8 cellular contexts compared by ENCODE assay signal in genomic region chr2:64359892-64360657, GRCh38.
A peak's percentile ranks its signal among the peaks of the same experiment; 100 is the strongest.
DNase-seq lines count a peak whose midpoint lies in the region; ATAC-seq, FAIRE-seq and TF ChIP-seq lines count a peak whose summit lies in the region.

No MANE protein-coding gene starts in this region.

- no peak for TF ChIP-seq RAD21 in K562 (CRISPR knock-in tag; conservative IDR thresholded peaks at IDR 0.05 in 1 of 2, IDR thresholded peaks at IDR 0.05 in 1 of 2)

- WGBS in K562 (ENCODE audit: insufficient coverage, low coverage, missing lambda C conversion rate) = 2% methylated on average over 11 of the region's 11 CpGs
- WGBS in lower leg skin, 2 donors = 16 to 24% methylated on average over 8 to 11 of the region's 11 CpGs

- no peak for TF ChIP-seq EP300 in K562 (IDR thresholded peaks at IDR 0.05; ENCODE audit: low read length)

- H3K27me3 ChIP-seq in MM.1S (replicated peaks; ENCODE audit: insufficient read depth, low read length) (no peaks in the 10 kb centered on the region), K562 (ENCODE audit: control insufficient read depth in 2 of 2, insufficient read depth in 2 of 2, low read length in 2 of 2) (peaks cover 13 to 58% of the 10 kb centered on the region in 2 experiments; a peak in 4 of 5 replicates)

- no peaks in the 10 kb centered on the region for H3F3A ChIP-seq in MM.1S (ENCODE audit: insufficient read depth, low read length)

- H2AFZ ChIP-seq in MM.1S (ENCODE audit: low read length) (peak overlapping the region; percentile 38; the same call in 1 of the 2 replicates), K562 (ENCODE audit: low read depth, low read length) (no peak overlapping the region)

- ATAC-seq in GM21515 (IDR thresholded peaks at IDR 0.05; ENCODE audit: unreplicated experiment) (peak; percentile 76), K562 (peak; percentile 67)
- peak; percentile 72 for ATAC-seq in stimulated activated naive CD8-positive, alpha-beta T cell treated with anti-CD3 and anti-CD28 coated beads, Interleukin-15, amount 100 ng/mL, for 72 hours

- peaks cover 48% of the 10 kb centered on the region for H3K27me3 Mint-ChIP-seq in stimulated activated naive CD8-positive, alpha-beta T cell treated with anti-CD3 and anti-CD28 coated beads, Interleukin-15, amount 100 ng/mL, for 72 hours

- H3K4me3 ChIP-seq in MM.1S (ENCODE audit: low read length) (no peak overlapping the region), K562 (no peak overlapping the region), lower leg skin (ENCODE audit: low read depth, poor library complexity, severe bottlenecking) (no peak overlapping the region)

- H3K4me2 ChIP-seq in MM.1S (ENCODE audit: low read depth, low read length) (peak overlapping the region; percentile 16; the same call in 1 of the 2 replicates), K562 (ENCODE audit: insufficient read depth, low read length) (no peak overlapping the region)

- no peaks in the 10 kb centered on the region for H3K9me1 ChIP-seq in K562 (ENCODE audit: control insufficient read depth, insufficient read depth, low read length)

- H3K4me1 ChIP-seq in MM.1S (ENCODE audit: low read length) = peaks cover 5% of the 10 kb centered on the region; the same call in 1 of the 2 replicates
- H3K4me1 ChIP-seq in K562 (replicated peaks in 1 of 2; ENCODE audit: control insufficient read depth in 2 of 2, insufficient read depth in 2 of 2, low read length in 2 of 2) = peaks cover 0 to 3% of the 10 kb centered on the region in 2 experiments; a peak in 1 of 5 replicates

- H3K36me3 ChIP-seq in MM.1S (replicated peaks; ENCODE audit: insufficient read depth, low read length) (no peaks in the 10 kb centered on the region), K562 (ENCODE audit: control insufficient read depth, insufficient read depth, low read length) (no peaks in the 10 kb centered on the region)

- TF ChIP-seq CTCF in MM.1S (IDR thresholded peaks at IDR 0.05; ENCODE audit: low read length) (no peak), K562 (IDR thresholded peaks at IDR 0.05 in 2 of 3, conservative IDR thresholded peaks at IDR 0.05 in 1 of 3; ENCODE audit: insufficient read depth in 2 of 3, low read depth in 1 of 3, low read length in 3 of 3) (no peak), lower leg skin (IDR thresholded peaks at IDR 0.05) (no peak)

- intact Hi-C loops in K562 (cut with micrococcal nuclease) (no loop called here), lower leg skin (cut with DNase I; ENCODE audit: low total_unique reads) (no loop called here)

- H3K27ac ChIP-seq in MM.1S (ENCODE audit: low read length) = no peak overlapping the region
- H3K27ac ChIP-seq in K562 (ENCODE audit: extremely low read depth, low read depth, low read length) = no peak overlapping the region

- H3K4me1 Mint-ChIP-seq in stimulated activated naive CD8-positive, alpha-beta T cell treated with anti-CD3 and anti-CD28 coated beads, Interleukin-15, amount 100 ng/mL, for 72 hours = peaks cover 8% of the 10 kb centered on the region

- H3K9me3 Mint-ChIP-seq in stimulated activated naive CD8-positive, alpha-beta T cell treated with anti-CD3 and anti-CD28 coated beads, Interleukin-15, amount 100 ng/mL, for 72 hours = peaks cover 0 to 2% of the 10 kb centered on the region in 2 donors

- no peaks in the 10 kb centered on the region for H3K9me2 ChIP-seq in MM.1S (replicated peaks; ENCODE audit: insufficient read depth, low read length)

- FAIRE-seq in K562 (lab: Jason Lieb, UNC) = no peak

- no TSS peak for BruUV-seq in K562 (replicated peaks; lab: Mats Ljungman, UMichigan)

- in situ Hi-C loops in K562 (cut with MboI) = no loop called here

- H3K9ac ChIP-seq in MM.1S (ENCODE audit: low read length) (no peak overlapping the region), K562 (ENCODE audit: insufficient read depth in 1 of 2, low read depth in 2 of 2, low read length in 2 of 2) (0 out of 4 replicates have a peak overlapping the region, but pooled peaks of 1 of the 2 experiments have one; percentile 36)

- H3K27ac Mint-ChIP-seq in stimulated activated naive CD8-positive, alpha-beta T cell treated with anti-CD3 and anti-CD28 coated beads, Interleukin-15, amount 100 ng/mL, for 72 hours = no peak overlapping the region

- DNase-seq in AG20443 (ENCODE audit: low spot score) (peak; percentile 95), MM.1S (peak; percentile 36), K562 (ENCODE audit: extremely low read depth in 1 of 4, low spot score in 3 of 4) (peak; percentile 15 to 52 (median 28)), lower leg skin (ENCODE audit: low spot score in 2 of 2) (peak; percentile 92 to 94), NCI-H2196 treated with DMSO at 0.1 percent for 48 hours (lab: John Stamatoyannopoulos, UW; ENCODE audit: unreplicated experiment) (no peak)
- DNase-seq in stimulated activated naive CD8-positive, alpha-beta T cell treated with anti-CD3 and anti-CD28 coated beads, Interleukin-15, amount 100 ng/mL, for 72 hours = no peak
- no peak for DNase-seq in NK-92 treated with Interleukin-12 subunit alpha and Interleukin-12 subunit beta, amount 100 ng/mL, for 24 hours (lab: John Stamatoyannopoulos, UW)

- TF ChIP-seq POLR2A in K562 (conservative IDR thresholded peaks at IDR 0.05) (no peak), lower leg skin (IDR thresholded peaks at IDR 0.05) (no peak)

- H3K79me2 ChIP-seq in MM.1S (ENCODE audit: low read length) (no peaks in the 10 kb centered on the region), K562 (ENCODE audit: control insufficient read depth, insufficient read depth, low read length) (no peaks in the 10 kb centered on the region)

- H3K9me3 ChIP-seq in MM.1S (replicated peaks; ENCODE audit: insufficient read depth, low read length) = no peaks in the 10 kb centered on the region
- H3K9me3 ChIP-seq in K562 (replicated peaks; ENCODE audit: control insufficient read depth, insufficient read depth, low read depth, low read length) = no peaks in the 10 kb centered on the region

- no peaks in the 10 kb centered on the region for H4K20me1 ChIP-seq in MM.1S (ENCODE audit: insufficient read depth, low read length)
- peaks cover 21% of the 10 kb centered on the region for H4K20me1 ChIP-seq in K562 (replicated peaks; ENCODE audit: control insufficient read depth, insufficient read depth, low read length)

- CTCF ChIA-PET in K562 (lab: Yijun Ruan, JAX; ENCODE audit: low intra/inter-chr PET ratio) = no interaction called here

- no peak overlapping the region for H3K4me3 Mint-ChIP-seq in stimulated activated naive CD8-positive, alpha-beta T cell treated with anti-CD3 and anti-CD28 coated beads, Interleukin-15, amount 100 ng/mL, for 72 hours

- POLR2A ChIA-PET in K562 (lab: Yijun Ruan, JAX) = interaction anchor here (0.7 to 1.0 kb wide), 2 partner anchors 29 to 636 kb away, joined by 4 read pairs; no protein-coding TSS in a partner anchor

TF ChIP-seq in K562, 482 proteins besides CTCF, POLR2A, EP300 and RAD21 (continues in another document):
- TF ChIP-seq CC2D1A (IDR thresholded peaks at IDR 0.05) (no peak), ATF3 (IDR thresholded peaks at IDR 0.05) (peak; percentile 24; the same call in 1 of the 2 replicates), ATF3 (CRISPR knock-in tag; conservative IDR thresholded peaks at IDR 0.05) (no peak), USF1 (CRISPR knock-in tag; IDR thresholded peaks at IDR 0.05) (peak; percentile 70), XRCC3 (IDR thresholded peaks at IDR 0.05) (no peak), ZNF121 (CRISPR knock-in tag; conservative IDR thresholded peaks at IDR 0.05) (no peak), KLF13 (tag; IDR thresholded peaks at IDR 0.05; ENCODE audit: borderline replicate concordance, low read depth) (no peak), STAT5B (CRISPR knock-in tag; IDR thresholded peaks at IDR 0.05) (no peak), MAX (CRISPR knock-in tag; IDR thresholded peaks at IDR 0.05) (peak; percentile 85), STAT5A (IDR thresholded peaks at IDR 0.05; ENCODE audit: borderline replicate concordance, low read length) (no peak), JUND (IDR thresholded peaks at IDR 0.05; ENCODE audit: borderline replicate concordance, low read depth, low read length) (no peak), JUND (tag; IDR thresholded peaks at IDR 0.05; ENCODE audit: borderline replicate concordance, low read depth, low read length) (0 out of 3 replicates have a peak, but pooled peaks have one; percentile 12), CREB3L1 (IDR thresholded peaks at IDR 0.05; ENCODE audit: borderline replicate concordance, low read depth) (no peak), JUN (IDR thresholded peaks at IDR 0.05; ENCODE audit: borderline replicate concordance, low read depth, low read length) (no peak), JUN (CRISPR knock-in tag; IDR thresholded peaks at IDR 0.05; ENCODE audit: borderline replicate concordance) (no peak), ZNF766 (CRISPR knock-in tag; conservative IDR thresholded peaks at IDR 0.05) (no peak), NONO (IDR thresholded peaks at IDR 0.05; ENCODE audit: low read depth in 2 of 2, low read length in 1 of 2) (no peak)

Comparison
In these comparisons a context has a peak if more than half of its experiments do, and no peak if none do; other contexts are left out.
1. DNase-seq: peak in AG20443 (single experiment), MM.1S (single experiment), K562 (4 of 4) and lower leg skin (2 of 2); none in stimulated activated naive CD8-positive, alpha-beta T cell treated with anti-CD3 and anti-CD28 coated beads, Interleukin-15, amount 100 ng/mL, for 72 hours (0 of 2), NK-92 treated with Interleukin-12 subunit alpha and Interleukin-12 subunit beta, amount 100 ng/mL, for 24 hours (single experiment) and NCI-H2196 treated with DMSO at 0.1 percent for 48 hours (single experiment).
2. Peak in every context shown above with its lines, with median percentiles within 50 percentile points of each other: ATAC-seq.